ENCODE assay signal across 8 cellular contexts in the genomic region with DNA sequence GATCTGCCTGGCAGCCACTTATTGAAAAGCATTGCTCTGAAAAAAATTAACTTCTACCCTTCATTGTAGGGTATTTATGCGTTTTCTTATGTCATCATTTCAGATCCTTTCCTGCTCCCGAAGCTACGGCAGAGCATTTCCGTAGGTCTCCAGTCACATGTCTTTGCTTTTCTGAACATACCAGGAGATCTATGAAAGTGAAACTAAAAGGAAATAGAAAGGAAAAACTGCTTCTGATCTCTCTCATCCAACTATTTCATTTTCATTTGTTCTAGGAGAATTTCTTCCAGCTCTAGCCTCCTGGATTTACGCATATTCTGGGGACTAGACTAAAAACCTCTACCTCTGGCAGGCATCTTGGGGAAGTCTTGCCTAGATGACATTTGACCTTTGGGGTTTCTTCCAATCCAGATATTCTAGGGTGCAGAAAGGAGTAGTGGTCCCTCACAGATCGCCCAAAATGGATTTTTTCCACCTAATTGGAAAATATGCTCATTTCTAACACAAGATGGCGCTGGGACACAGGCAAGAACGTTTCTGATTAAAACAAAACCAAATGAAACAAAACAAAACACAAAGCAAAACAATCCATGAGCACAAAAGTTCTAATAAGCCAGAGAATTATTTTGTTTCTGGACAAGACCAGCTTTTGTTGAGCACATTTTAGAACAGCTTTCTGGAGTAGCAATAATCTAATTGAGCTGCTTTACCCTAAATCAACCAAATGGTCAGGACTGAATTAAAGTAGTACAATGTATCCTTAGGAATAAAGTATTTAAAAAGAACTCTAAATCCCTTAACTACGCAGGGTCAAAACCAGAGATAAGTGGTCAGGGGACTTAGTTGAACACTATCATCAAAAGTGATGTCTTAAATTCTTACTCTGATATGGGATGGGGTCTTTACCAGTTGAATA. TPM values are rescaled to one million over a fixed set of nuclear protein-coding genes. Genes with fewer than 3 reads are reported as not detected.
DNase-seq lines count a peak whose midpoint lies in the region; ATAC-seq and TF ChIP-seq lines count a peak whose summit lies in the region.

No MANE protein-coding gene starts in this region.

- peak; percentile 58 for DNase-seq in activated naive CD4-positive, alpha-beta T cell treated with anti-CD3 and anti-CD28 coated beads for 36 hours
- DNase-seq in activated naive CD4-positive, alpha-beta T cell (lab: John Stamatoyannopoulos, UW), result no peak
- DNase-seq in NAMALWA (ENCODE audit: low spot score) (peak; percentile 72), fibroblast of villous mesenchyme (ENCODE audit: low read depth) (peak; percentile 76), omental fat pad (ENCODE audit: low spot score) (no peak), germinal center (ENCODE audit: low spot score) (no peak)
- DNase-seq in activated CD4-positive, alpha-beta memory T cell treated with anti-CD3 and anti-CD28 coated beads for 36 hours, result peak; percentile 45

- intact Hi-C loops in activated naive CD4-positive, alpha-beta T cell treated with anti-CD3 and anti-CD28 coated beads for 36 hours (cut with micrococcal nuclease), result loop anchor here (1.0 to 2.0 kb wide), 4 partner anchors 77 to 641 kb away; no protein-coding TSS in a partner anchor
- intact Hi-C loops in activated CD4-positive, alpha-beta memory T cell treated with anti-CD3 and anti-CD28 coated beads for 36 hours (cut with micrococcal nuclease), result loop anchor here (1.0 to 5.0 kb wide), 3 partner anchors 77 to 392 kb away; no protein-coding TSS in a partner anchor

- H3K9me3 Mint-ChIP-seq in activated naive CD4-positive, alpha-beta T cell treated with anti-CD3 and anti-CD28 coated beads for 36 hours, result no peaks in the 10 kb centered on the region
- no peaks in the 10 kb centered on the region for H3K9me3 Mint-ChIP-seq in activated CD4-positive, alpha-beta memory T cell treated with anti-CD3 and anti-CD28 coated beads for 36 hours

- H3K4me3 ChIP-seq in fibroblast of villous mesenchyme (ENCODE audit: low read depth, low read length), result peak overlapping the region; percentile 63

- no peaks in the 10 kb centered on the region for H3K27me3 Mint-ChIP-seq in activated naive CD4-positive, alpha-beta T cell treated with anti-CD3 and anti-CD28 coated beads for 36 hours (ENCODE audit: low read depth)
- H3K27me3 Mint-ChIP-seq in activated CD4-positive, alpha-beta memory T cell treated with anti-CD3 and anti-CD28 coated beads for 36 hours, result peaks cover 6% of the 10 kb centered on the region

- H3K4me3 Mint-ChIP-seq in activated naive CD4-positive, alpha-beta T cell treated with anti-CD3 and anti-CD28 coated beads for 36 hours, result no peak overlapping the region
- H3K4me3 Mint-ChIP-seq in activated CD4-positive, alpha-beta memory T cell treated with anti-CD3 and anti-CD28 coated beads for 36 hours, result peak overlapping the region; percentile 42

- TF ChIP-seq CTCF in fibroblast of villous mesenchyme (IDR thresholded peaks at IDR 0.05; ENCODE audit: insufficient read depth, low read depth, low read length), result peak; percentile 78
- peak in 1 of 3 donors; percentile 52 for TF ChIP-seq CTCF in omental fat pad (IDR thresholded peaks at IDR 0.05)

- H3K27ac Mint-ChIP-seq in activated naive CD4-positive, alpha-beta T cell treated with anti-CD3 and anti-CD28 coated beads for 36 hours, result peak overlapping the region; percentile 19
- peak overlapping the region; percentile 34 for H3K27ac Mint-ChIP-seq in activated CD4-positive, alpha-beta memory T cell treated with anti-CD3 and anti-CD28 coated beads for 36 hours

- no peaks in the 10 kb centered on the region for H3K36me3 Mint-ChIP-seq in activated naive CD4-positive, alpha-beta T cell treated with anti-CD3 and anti-CD28 coated beads for 36 hours (ENCODE audit: low read depth)
- no peaks in the 10 kb centered on the region for H3K36me3 Mint-ChIP-seq in activated CD4-positive, alpha-beta memory T cell treated with anti-CD3 and anti-CD28 coated beads for 36 hours

- CTCF ChIA-PET in activated naive CD4-positive, alpha-beta T cell treated with anti-CD3 and anti-CD28 coated beads for 36 hours (lab: Charles Lee), result interaction anchor here (0.6 to 6.8 kb wide), 42 partner anchors 9 to 744 kb away, joined by 3 to 112 read pairs (median 4); no protein-coding TSS in a partner anchor
- CTCF ChIA-PET in activated CD4-positive, alpha-beta memory T cell treated with anti-CD3 and anti-CD28 coated beads for 36 hours (lab: Charles Lee), result interaction anchor here (0.6 to 7.2 kb wide), 53 partner anchors 8 to 647 kb away, joined by 3 to 130 read pairs (median 5); a partner anchor contains a TSS

- POLR2A ChIA-PET in activated CD4-positive, alpha-beta memory T cell treated with anti-CD3 and anti-CD28 coated beads for 36 hours (lab: Charles Lee), result interaction anchor here (1.2 to 1.8 kb wide), 2 partner anchors 104 to 391 kb away, joined by 3 to 4 read pairs; no protein-coding TSS in a partner anchor

- H3K4me1 Mint-ChIP-seq in activated naive CD4-positive, alpha-beta T cell treated with anti-CD3 and anti-CD28 coated beads for 36 hours (ENCODE audit: low read depth), result peaks cover 7% of the 10 kb centered on the region
- H3K4me1 Mint-ChIP-seq in activated CD4-positive, alpha-beta memory T cell treated with anti-CD3 and anti-CD28 coated beads for 36 hours (ENCODE audit: low read depth), result peaks cover 7% of the 10 kb centered on the region

- ATAC-seq in omental fat pad (ENCODE audit: low FRiP score) (peak; percentile 68), HG02870 (IDR thresholded peaks at IDR 0.05; ENCODE audit: unreplicated experiment) (no peak)

RNA-seq across cellular contexts. Expression of a gene that starts 12.2 kb away (rescaled TPM):
- total RNA-seq in activated naive CD4-positive, alpha-beta T cell treated with anti-CD3 and anti-CD28 coated beads for 36 hours, result 10 to 100 TPM; 19.9 to 20.7 TPM
- 10 to 100 TPM; 16.6 to 17.8 TPM for total RNA-seq in activated CD4-positive, alpha-beta memory T cell treated with anti-CD3 and anti-CD28 coated beads for 36 hours
- 6.1 and 6.5 TPM in 2 replicates for total RNA-seq in fibroblast of villous mesenchyme
- 10 to 100 TPM in 1 of 4 donors, 1 to 10 TPM in 3; 4.0 to 14.8 (median 5.7) TPM for total RNA-seq in omental fat pad

Comparison
In these comparisons a context has a peak if more than half of its experiments do, and no peak if none do; other contexts are left out.
1. DNase-seq: peak in activated naive CD4-positive, alpha-beta T cell treated with anti-CD3 and anti-CD28 coated beads for 36 hours (single experiment), NAMALWA (single experiment), activated CD4-positive, alpha-beta memory T cell treated with anti-CD3 and anti-CD28 coated beads for 36 hours (single experiment) and fibroblast of villous mesenchyme (single experiment); none in activated naive CD4-positive, alpha-beta T cell (0 of 4), omental fat pad (single experiment) and germinal center (single experiment).